10 cellular contexts compared by ENCODE assay signal in the genomic region with DNA sequence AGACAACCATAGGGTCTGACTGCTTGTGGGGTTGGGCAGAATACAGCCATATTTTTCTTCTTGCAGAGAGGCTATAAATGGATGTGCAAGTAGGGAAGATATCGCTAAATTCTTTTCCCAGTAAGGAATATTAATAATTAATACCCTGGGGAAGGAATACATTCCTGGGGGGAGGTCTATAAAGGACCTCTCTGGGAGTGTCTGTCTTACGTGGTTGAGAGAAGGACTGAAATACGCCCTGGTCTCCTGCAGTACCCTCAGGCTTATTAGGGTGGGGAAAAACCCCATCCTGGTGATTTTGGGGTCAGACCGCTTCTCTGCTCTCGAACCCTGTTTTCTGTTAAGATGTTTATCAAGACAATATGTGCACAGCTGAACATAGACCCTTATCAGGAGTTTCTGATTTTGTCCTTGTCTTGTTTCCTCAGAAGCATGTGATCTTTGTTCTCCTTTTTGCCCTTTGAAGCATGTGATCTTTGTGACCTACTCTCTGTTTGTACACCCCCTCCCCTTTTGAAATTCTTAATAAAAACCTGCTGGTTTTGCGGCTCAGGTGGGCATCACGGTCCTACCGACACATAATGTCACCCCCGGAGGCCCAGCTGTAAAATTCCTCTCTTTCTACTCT. TPM values are rescaled to one million over a fixed set of nuclear protein-coding genes. Genes with fewer than 3 reads are reported as not detected.
"Had no signal": no experiment of that assay in that cellular context is flagged by ENCODE, and none has a peak within 500 bp of the region (broad histone marks: within the 10 kb centered on the region; RNA-seq: fewer than 3 reads in every experiment).

No MANE protein-coding gene starts in this region.

RNA-seq across cellular contexts. Expression of gene ERN2, which starts 9.7 kb away (rescaled TPM):
- total RNA-seq: PC-3, Right ventricle myocardium inferior, Right ventricle myocardium superior, RPMI7951, SJCRH30, SJSA1, SK-MEL-5 had no signal

RNA-seq across cellular contexts. Expression of gene CHP2, which starts 32.1 kb away (rescaled TPM):
- total RNA-seq: PC-3, PC-9, Right ventricle myocardium inferior, Right ventricle myocardium superior, RPMI7951, SJCRH30, SJSA1, SK-MEL-5, T-cell had no signal
- polyA plus RNA-seq: SK-N-SH had no signal
